22 cellular contexts compared by ENCODE assay signal in the genomic region with DNA sequence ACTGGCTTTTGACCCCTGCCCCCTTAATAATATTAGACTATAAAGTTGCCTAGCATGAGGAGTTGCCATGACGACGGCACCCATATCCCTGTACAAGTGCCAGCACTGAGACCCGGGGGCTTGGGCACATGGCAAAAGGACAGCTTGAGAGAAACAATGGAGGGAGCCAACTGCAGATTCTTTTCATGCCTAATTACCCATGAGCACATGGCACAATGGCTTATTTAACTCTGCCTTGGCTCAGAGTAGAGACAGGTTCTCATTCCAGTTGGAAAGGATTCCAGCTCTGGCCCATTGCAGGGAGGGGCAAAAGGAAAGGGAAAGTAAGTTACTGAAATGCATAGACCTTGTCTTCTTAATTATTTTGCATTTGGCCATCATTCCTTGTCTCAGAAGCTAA.
DNase-seq lines count a peak whose midpoint lies in the region; ATAC-seq and TF ChIP-seq lines count a peak whose summit lies in the region.
"Had no signal": no experiment of that assay in that cellular context is flagged by ENCODE, and none has a peak within 500 bp of the region (broad histone marks: within the 10 kb centered on the region; RNA-seq: fewer than 3 reads in every experiment).

No MANE protein-coding gene starts in this region.

- no peak for TF ChIP-seq CTCF in foreskin keratinocyte (conservative IDR thresholded peaks at IDR 0.05)

- H3K4me1 ChIP-seq in foreskin keratinocyte: no peaks in the 10 kb centered on the region
- H3K4me1 ChIP-seq: BLaER1 treated with 17β-estradiol and CSF1 and Interleukin-3, amounts not matched to agents 10 nM and 100 nM; HAP-1 had no signal

- intact Hi-C loops in head of caudate nucleus (cut with DNase I): no loop called here

- no peak for TF ChIP-seq RAD21 in Ishikawa (IDR thresholded peaks at IDR 0.05; ENCODE audit: low read depth)

- ATAC-seq in foreskin keratinocyte: no peak
- ATAC-seq: activated CD8-positive, alpha-beta T cell treated with anti-CD3 and anti-CD28 coated beads for 36 hours; activated naive CD4-positive, alpha-beta T cell treated with anti-CD3 and anti-CD28 coated beads, Interleukin-2, amount 50 U/mL, for 72 hours; esophagus mucosa; left lobe of liver; naive thymus-derived CD4-positive, alpha-beta T cell had no signal

- TF ChIP-seq EP300 in Ishikawa (IDR thresholded peaks at IDR 0.05; ENCODE audit: borderline replicate concordance): peak; percentile 54; the same call in 1 of the 2 replicates

- peaks cover 4% of the 10 kb centered on the region for H3K27me3 ChIP-seq in foreskin keratinocyte
- H3K27me3 ChIP-seq: BLaER1 treated with 17β-estradiol and CSF1 and Interleukin-3, amounts not matched to agents 10 nM and 100 nM had no signal

- H3K27ac ChIP-seq in foreskin keratinocyte: no peak overlapping the region
- H3K27ac ChIP-seq: BLaER1 treated with 17β-estradiol and CSF1 and Interleukin-3, amounts not matched to agents 10 nM and 100 nM; PC-9 had no signal

- DNase-seq in NCI-H345 treated with DMSO at 0.1 percent for 48 hours (lab: John Stamatoyannopoulos, UW; ENCODE audit: unreplicated experiment) (peak; percentile 65), head of caudate nucleus (peak in 26 of 42 donors; percentile 1 to 48 (median 13)), putamen (ENCODE audit: low spot score) (peak; percentile 15), foreskin keratinocyte (no peak), NCI-H146 (lab: John Stamatoyannopoulos, UW) (no peak)
- no peak for DNase-seq in stimulated activated CD4-positive, alpha-beta T cell treated with anti-CD3 and anti-CD28 coated beads, Interleukin-2, amount 100 ng/mL, for 24 hours
- DNase-seq: activated CD8-positive, alpha-beta T cell treated with anti-CD3 and anti-CD28 coated beads for 36 hours; aorta; foreskin melanocyte; Kasumi-1; MV-4-11; naive thymus-derived CD4-positive, alpha-beta T cell; NCI-H2029; NCI-H2227 treated with DMSO at 0.1 percent for 48 hours; PC-9; trophoblast cell had no signal

TF ChIP-seq in Ishikawa, 13 proteins besides CTCF, POLR2A, EP300 and RAD21:
- TF ChIP-seq FOXM1 (IDR thresholded peaks at IDR 0.05; ENCODE audit: borderline replicate concordance, low read depth) (no peak), YY1 (IDR thresholded peaks at IDR 0.05; ENCODE audit: low read depth) (peak; percentile 55; the same call in 1 of the 2 replicates), NFIC (IDR thresholded peaks at IDR 0.05) (peak; percentile 82), TCF12 (IDR thresholded peaks at IDR 0.05; ENCODE audit: low read depth) (0 out of 2 replicates have a peak, but pooled peaks have one; percentile 29), EGR1 (IDR thresholded peaks at IDR 0.05) (no peak), CREB1 (IDR thresholded peaks at IDR 0.05; ENCODE audit: low read depth) (no peak), TAF1 (IDR thresholded peaks at IDR 0.05; ENCODE audit: low read depth) (no peak)
- TF ChIP-seq, protein P1, sequence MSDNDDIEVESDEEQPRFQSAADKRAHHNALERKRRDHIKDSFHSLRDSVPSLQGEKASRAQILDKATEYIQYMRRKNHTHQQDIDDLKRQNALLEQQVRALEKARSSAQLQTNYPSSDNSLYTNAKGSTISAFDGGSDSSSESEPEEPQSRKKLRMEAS (IDR thresholded peaks at IDR 0.05): peak; percentile 88
- TF ChIP-seq, protein P2, sequence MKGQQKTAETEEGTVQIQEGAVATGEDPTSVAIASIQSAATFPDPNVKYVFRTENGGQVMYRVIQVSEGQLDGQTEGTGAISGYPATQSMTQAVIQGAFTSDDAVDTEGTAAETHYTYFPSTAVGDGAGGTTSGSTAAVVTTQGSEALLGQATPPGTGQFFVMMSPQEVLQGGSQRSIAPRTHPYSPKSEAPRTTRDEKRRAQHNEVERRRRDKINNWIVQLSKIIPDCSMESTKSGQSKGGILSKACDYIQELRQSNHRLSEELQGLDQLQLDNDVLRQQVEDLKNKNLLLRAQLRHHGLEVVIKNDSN (IDR thresholded peaks at IDR 0.05): peak; percentile 35; the same call in 1 of the 2 replicates

Comparison
In these comparisons a context has a peak if more than half of its experiments do, and no peak if none do; other contexts are left out.
1. DNase-seq: peak in NCI-H345 treated with DMSO at 0.1 percent for 48 hours (single experiment), head of caudate nucleus (26 of 42) and putamen (single experiment); none in foreskin keratinocyte (0 of 2), stimulated activated CD4-positive, alpha-beta T cell treated with anti-CD3 and anti-CD28 coated beads, Interleukin-2, amount 100 ng/mL, for 24 hours (0 of 2) and NCI-H146 (single experiment).